ENCODE assay signal across 20 cellular contexts in the genomic region with DNA sequence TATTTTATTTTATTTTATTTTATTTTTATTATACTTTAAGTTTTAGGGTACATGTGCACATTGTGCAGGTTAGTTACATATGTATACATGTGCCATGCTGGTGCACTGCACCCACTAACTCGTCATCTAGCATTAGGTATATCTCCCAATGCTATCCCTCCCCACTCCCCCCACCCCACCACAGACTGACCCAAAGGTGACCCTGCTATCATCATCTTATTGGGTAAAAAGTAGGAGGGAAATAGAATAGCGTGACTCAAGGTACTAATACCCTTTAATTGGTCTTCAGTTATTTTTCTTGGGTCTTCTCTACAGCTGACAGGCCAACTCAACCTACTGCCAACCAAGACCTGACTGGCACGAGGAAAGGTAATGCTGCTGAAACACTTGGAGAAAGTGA. TPM values are rescaled to one million over a fixed set of nuclear protein-coding genes. Genes with fewer than 3 reads are reported as not detected.
"Had no signal": no experiment of that assay in that cellular context is flagged by ENCODE, and none has a peak within 500 bp of the region (broad histone marks: within the 10 kb centered on the region; RNA-seq: fewer than 3 reads in every experiment).

A gene with protein sequence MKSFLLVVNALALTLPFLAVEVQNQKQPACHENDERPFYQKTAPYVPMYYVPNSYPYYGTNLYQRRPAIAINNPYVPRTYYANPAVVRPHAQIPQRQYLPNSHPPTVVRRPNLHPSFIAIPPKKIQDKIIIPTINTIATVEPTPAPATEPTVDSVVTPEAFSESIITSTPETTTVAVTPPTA (plus strand): TSS at position 301 of the 400 bp plus-strand sequence. CDS start 2,223 bp downstream, outside the sequence.

RNA-seq across cellular contexts. Expression of the gene that starts here (rescaled TPM):
- total RNA-seq: activated naive CD4-positive, alpha-beta T cell treated with anti-CD3 and anti-CD28 coated beads for 36 hours; activated naive CD4-positive, alpha-beta T cell treated with anti-CD3 and anti-CD28 coated beads, Interleukin-2, amount 50 U/mL, for 72 hours; activated naive CD8-positive, alpha-beta T cell treated with anti-CD3 and anti-CD28 coated beads for 36 hours; activated naive CD8-positive, alpha-beta T cell treated with anti-CD3 and anti-CD28 coated beads, Interleukin-2, amount 10 ng/mL, durations not matched to agents 7 days and 5 days; activated T-cell treated with anti-CD3 and anti-CD28 coated beads, Interleukin-2, amount 50 U/mL, for 4 hours; activated T-cell treated with anti-CD3 and anti-CD28 coated beads, Interleukin-2, amount 50 U/mL, for 72 hours; activated T-helper 1 cell treated with anti-CD3 and anti-CD28 coated beads, Interleukin-12 subunit alpha, Interleukin-12 subunit beta, Interleukin-2, Interleukin-4 antibody, amounts not matched to agents 30 ng/mL and 10 ng/mL and 1 ng/mL, durations not matched to agents 14 hours and 24 hours and 36 hours; activated T-helper 17 cell treated with anti-CD3 and anti-CD28 coated beads, Interleukin-2, amount 50 U/mL, for 72 hours; activated T-helper 2 cell treated with anti-CD3 and anti-CD28 coated beads, Interferon-gamma antibody, Interleukin-2, Interleukin-4, amounts not matched to agents 10 μg/mL and 5 μg/mL and 100 μg/mL, durations not matched to agents 14 hours and 24 hours and 36 hours; adrenal gland; aorta; ascending aorta; astrocyte; body of pancreas; bronchial epithelial cell; cardiac muscle cell; cardiac septum; cerebellum; chondrocyte had no signal
- polyA plus RNA-seq: adipose tissue, adrenal gland, aorta, cardiac muscle cell had no signal
